ENCODE assay signal across 1 cellular context in genomic region chr15:63524316-63525015, GRCh38.
TF ChIP-seq lines count a peak whose summit lies in the region.

No MANE protein-coding gene starts in this region.

TF ChIP-seq in K562, 482 proteins besides CTCF, POLR2A, EP300 and RAD21 (continued from another document and continues in another):
- no peak for TF ChIP-seq CREB1 (IDR thresholded peaks at IDR 0.05)
- no peak for TF ChIP-seq CREB1 (CRISPR knock-in tag; IDR thresholded peaks at IDR 0.05)
- TF ChIP-seq SETDB1 (IDR thresholded peaks at IDR 0.05; ENCODE audit: low read length), result no peak
- TF ChIP-seq ZNF354B (CRISPR knock-in tag; IDR thresholded peaks at IDR 0.05), result no peak
- TF ChIP-seq MTA1 (IDR thresholded peaks at IDR 0.05; ENCODE audit: borderline replicate concordance), result peak; percentile 59; the same call in 1 of the 2 replicates
- no peak for TF ChIP-seq PREB (CRISPR knock-in tag; IDR thresholded peaks at IDR 0.05)
- TF ChIP-seq, protein P1, sequence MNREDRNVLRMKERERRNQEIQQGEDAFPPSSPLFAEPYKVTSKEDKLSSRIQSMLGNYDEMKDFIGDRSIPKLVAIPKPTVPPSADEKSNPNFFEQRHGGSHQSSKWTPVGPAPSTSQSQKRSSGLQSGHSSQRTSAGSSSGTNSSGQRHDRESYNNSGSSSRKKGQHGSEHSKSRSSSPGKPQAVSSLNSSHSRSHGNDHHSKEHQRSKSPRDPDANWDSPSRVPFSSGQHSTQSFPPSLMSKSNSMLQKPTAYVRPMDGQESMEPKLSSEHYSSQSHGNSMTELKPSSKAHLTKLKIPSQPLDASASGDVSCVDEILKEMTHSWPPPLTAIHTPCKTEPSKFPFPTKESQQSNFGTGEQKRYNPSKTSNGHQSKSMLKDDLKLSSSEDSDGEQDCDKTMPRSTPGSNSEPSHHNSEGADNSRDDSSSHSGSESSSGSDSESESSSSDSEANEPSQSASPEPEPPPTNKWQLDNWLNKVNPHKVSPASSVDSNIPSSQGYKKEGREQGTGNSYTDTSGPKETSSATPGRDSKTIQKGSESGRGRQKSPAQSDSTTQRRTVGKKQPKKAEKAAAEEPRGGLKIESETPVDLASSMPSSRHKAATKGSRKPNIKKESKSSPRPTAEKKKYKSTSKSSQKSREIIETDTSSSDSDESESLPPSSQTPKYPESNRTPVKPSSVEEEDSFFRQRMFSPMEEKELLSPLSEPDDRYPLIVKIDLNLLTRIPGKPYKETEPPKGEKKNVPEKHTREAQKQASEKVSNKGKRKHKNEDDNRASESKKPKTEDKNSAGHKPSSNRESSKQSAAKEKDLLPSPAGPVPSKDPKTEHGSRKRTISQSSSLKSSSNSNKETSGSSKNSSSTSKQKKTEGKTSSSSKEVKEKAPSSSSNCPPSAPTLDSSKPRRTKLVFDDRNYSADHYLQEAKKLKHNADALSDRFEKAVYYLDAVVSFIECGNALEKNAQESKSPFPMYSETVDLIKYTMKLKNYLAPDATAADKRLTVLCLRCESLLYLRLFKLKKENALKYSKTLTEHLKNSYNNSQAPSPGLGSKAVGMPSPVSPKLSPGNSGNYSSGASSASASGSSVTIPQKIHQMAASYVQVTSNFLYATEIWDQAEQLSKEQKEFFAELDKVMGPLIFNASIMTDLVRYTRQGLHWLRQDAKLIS (CRISPR knock-in tag; IDR thresholded peaks at IDR 0.05), result no peak
- TF ChIP-seq RBM22 (IDR thresholded peaks at IDR 0.05; ENCODE audit: low read depth, low read length, poor library complexity, severe bottlenecking), result no peak
- TF ChIP-seq, protein P2, sequence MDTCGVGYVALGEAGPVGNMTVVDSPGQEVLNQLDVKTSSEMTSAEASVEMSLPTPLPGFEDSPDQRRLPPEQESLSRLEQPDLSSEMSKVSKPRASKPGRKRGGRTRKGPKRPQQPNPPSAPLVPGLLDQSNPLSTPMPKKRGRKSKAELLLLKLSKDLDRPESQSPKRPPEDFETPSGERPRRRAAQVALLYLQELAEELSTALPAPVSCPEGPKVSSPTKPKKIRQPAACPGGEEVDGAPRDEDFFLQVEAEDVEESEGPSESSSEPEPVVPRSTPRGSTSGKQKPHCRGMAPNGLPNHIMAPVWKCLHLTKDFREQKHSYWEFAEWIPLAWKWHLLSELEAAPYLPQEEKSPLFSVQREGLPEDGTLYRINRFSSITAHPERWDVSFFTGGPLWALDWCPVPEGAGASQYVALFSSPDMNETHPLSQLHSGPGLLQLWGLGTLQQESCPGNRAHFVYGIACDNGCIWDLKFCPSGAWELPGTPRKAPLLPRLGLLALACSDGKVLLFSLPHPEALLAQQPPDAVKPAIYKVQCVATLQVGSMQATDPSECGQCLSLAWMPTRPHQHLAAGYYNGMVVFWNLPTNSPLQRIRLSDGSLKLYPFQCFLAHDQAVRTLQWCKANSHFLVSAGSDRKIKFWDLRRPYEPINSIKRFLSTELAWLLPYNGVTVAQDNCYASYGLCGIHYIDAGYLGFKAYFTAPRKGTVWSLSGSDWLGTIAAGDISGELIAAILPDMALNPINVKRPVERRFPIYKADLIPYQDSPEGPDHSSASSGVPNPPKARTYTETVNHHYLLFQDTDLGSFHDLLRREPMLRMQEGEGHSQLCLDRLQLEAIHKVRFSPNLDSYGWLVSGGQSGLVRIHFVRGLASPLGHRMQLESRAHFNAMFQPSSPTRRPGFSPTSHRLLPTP (IDR thresholded peaks at IDR 0.05; ENCODE audit: borderline replicate concordance, extremely low read depth, insufficient read length), result no peak
- TF ChIP-seq MEIS2 (IDR thresholded peaks at IDR 0.05; ENCODE audit: partially characterized antibody), result peak; percentile 25
- TF ChIP-seq, protein P3, sequence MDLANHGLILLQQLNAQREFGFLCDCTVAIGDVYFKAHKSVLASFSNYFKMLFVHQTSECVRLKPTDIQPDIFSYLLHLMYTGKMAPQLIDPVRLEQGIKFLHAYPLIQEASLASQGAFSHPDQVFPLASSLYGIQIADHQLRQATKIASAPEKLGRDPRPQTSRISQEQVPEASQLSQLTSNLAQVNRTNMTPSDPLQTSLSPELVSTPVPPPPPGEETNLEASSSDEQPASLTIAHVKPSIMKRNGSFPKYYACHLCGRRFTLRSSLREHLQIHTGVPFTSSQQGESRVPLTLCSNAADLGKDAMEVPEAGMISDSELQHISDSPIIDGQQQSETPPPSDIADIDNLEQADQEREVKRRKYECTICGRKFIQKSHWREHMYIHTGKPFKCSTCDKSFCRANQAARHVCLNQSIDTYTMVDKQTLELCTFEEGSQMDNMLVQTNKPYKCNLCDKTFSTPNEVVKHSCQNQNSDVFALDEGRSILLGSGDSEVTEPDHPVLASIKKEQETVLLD (IDR thresholded peaks at IDR 0.05), result no peak
- TF ChIP-seq POLR2AphosphoS2 (IDR thresholded peaks at IDR 0.05; ENCODE audit: low read length), result no peak
- no peak for TF ChIP-seq STAT6 (CRISPR knock-in tag; IDR thresholded peaks at IDR 0.05)
- TF ChIP-seq, protein P4, sequence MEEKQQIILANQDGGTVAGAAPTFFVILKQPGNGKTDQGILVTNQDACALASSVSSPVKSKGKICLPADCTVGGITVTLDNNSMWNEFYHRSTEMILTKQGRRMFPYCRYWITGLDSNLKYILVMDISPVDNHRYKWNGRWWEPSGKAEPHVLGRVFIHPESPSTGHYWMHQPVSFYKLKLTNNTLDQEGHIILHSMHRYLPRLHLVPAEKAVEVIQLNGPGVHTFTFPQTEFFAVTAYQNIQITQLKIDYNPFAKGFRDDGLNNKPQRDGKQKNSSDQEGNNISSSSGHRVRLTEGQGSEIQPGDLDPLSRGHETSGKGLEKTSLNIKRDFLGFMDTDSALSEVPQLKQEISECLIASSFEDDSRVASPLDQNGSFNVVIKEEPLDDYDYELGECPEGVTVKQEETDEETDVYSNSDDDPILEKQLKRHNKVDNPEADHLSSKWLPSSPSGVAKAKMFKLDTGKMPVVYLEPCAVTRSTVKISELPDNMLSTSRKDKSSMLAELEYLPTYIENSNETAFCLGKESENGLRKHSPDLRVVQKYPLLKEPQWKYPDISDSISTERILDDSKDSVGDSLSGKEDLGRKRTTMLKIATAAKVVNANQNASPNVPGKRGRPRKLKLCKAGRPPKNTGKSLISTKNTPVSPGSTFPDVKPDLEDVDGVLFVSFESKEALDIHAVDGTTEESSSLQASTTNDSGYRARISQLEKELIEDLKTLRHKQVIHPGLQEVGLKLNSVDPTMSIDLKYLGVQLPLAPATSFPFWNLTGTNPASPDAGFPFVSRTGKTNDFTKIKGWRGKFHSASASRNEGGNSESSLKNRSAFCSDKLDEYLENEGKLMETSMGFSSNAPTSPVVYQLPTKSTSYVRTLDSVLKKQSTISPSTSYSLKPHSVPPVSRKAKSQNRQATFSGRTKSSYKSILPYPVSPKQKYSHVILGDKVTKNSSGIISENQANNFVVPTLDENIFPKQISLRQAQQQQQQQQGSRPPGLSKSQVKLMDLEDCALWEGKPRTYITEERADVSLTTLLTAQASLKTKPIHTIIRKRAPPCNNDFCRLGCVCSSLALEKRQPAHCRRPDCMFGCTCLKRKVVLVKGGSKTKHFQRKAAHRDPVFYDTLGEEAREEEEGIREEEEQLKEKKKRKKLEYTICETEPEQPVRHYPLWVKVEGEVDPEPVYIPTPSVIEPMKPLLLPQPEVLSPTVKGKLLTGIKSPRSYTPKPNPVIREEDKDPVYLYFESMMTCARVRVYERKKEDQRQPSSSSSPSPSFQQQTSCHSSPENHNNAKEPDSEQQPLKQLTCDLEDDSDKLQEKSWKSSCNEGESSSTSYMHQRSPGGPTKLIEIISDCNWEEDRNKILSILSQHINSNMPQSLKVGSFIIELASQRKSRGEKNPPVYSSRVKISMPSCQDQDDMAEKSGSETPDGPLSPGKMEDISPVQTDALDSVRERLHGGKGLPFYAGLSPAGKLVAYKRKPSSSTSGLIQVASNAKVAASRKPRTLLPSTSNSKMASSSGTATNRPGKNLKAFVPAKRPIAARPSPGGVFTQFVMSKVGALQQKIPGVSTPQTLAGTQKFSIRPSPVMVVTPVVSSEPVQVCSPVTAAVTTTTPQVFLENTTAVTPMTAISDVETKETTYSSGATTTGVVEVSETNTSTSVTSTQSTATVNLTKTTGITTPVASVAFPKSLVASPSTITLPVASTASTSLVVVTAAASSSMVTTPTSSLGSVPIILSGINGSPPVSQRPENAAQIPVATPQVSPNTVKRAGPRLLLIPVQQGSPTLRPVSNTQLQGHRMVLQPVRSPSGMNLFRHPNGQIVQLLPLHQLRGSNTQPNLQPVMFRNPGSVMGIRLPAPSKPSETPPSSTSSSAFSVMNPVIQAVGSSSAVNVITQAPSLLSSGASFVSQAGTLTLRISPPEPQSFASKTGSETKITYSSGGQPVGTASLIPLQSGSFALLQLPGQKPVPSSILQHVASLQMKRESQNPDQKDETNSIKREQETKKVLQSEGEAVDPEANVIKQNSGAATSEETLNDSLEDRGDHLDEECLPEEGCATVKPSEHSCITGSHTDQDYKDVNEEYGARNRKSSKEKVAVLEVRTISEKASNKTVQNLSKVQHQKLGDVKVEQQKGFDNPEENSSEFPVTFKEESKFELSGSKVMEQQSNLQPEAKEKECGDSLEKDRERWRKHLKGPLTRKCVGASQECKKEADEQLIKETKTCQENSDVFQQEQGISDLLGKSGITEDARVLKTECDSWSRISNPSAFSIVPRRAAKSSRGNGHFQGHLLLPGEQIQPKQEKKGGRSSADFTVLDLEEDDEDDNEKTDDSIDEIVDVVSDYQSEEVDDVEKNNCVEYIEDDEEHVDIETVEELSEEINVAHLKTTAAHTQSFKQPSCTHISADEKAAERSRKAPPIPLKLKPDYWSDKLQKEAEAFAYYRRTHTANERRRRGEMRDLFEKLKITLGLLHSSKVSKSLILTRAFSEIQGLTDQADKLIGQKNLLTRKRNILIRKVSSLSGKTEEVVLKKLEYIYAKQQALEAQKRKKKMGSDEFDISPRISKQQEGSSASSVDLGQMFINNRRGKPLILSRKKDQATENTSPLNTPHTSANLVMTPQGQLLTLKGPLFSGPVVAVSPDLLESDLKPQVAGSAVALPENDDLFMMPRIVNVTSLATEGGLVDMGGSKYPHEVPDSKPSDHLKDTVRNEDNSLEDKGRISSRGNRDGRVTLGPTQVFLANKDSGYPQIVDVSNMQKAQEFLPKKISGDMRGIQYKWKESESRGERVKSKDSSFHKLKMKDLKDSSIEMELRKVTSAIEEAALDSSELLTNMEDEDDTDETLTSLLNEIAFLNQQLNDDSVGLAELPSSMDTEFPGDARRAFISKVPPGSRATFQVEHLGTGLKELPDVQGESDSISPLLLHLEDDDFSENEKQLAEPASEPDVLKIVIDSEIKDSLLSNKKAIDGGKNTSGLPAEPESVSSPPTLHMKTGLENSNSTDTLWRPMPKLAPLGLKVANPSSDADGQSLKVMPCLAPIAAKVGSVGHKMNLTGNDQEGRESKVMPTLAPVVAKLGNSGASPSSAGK (IDR thresholded peaks at IDR 0.05), result peak; percentile 46; the same call in 1 of the 2 replicates
- TF ChIP-seq ETV6 (IDR thresholded peaks at IDR 0.05; ENCODE audit: borderline replicate concordance in 1 of 2, low read depth in 2 of 2, low read length in 1 of 2), result no peak
- TF ChIP-seq ETV6 (CRISPR knock-in tag; IDR thresholded peaks at IDR 0.05; ENCODE audit: borderline replicate concordance), result no peak
- TF ChIP-seq HNRNPLL (IDR thresholded peaks at IDR 0.05; ENCODE audit: low read depth, low read length, poor library complexity, severe bottlenecking), result no peak
- TF ChIP-seq SRF (CRISPR knock-in tag; IDR thresholded peaks at IDR 0.05), result no peak
- no peak for TF ChIP-seq TSC22D4 (tag; IDR thresholded peaks at IDR 0.05)
- TF ChIP-seq, protein P5, sequence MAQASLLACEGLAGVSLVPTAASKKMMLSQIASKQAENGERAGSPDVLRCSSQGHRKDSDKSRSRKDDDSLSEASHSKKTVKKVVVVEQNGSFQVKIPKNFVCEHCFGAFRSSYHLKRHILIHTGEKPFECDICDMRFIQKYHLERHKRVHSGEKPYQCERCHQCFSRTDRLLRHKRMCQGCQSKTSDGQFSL (CRISPR knock-in tag; IDR thresholded peaks at IDR 0.05), result no peak
- TF ChIP-seq, protein P5 (tag; IDR thresholded peaks at IDR 0.05), result 0 out of 4 replicates have a peak, but pooled peaks of 1 of the 2 experiments have one; percentile 42
- TF ChIP-seq KDM5B (IDR thresholded peaks at IDR 0.05; ENCODE audit: insufficient replicate concordance, low read depth, low read length), result no peak
- TF ChIP-seq ZNF3 (CRISPR knock-in tag; IDR thresholded peaks at IDR 0.05), result no peak
- no peak for TF ChIP-seq CHCHD3 (CRISPR knock-in tag; IDR thresholded peaks at IDR 0.05)
- TF ChIP-seq KHSRP (IDR thresholded peaks at IDR 0.05), result no peak
- TF ChIP-seq C11orf30 (IDR thresholded peaks at IDR 0.05; ENCODE audit: low read depth), result no peak; the same call in 1 of the 2 replicates
- TF ChIP-seq TCF15 (CRISPR knock-in tag; IDR thresholded peaks at IDR 0.05), result 0 out of 2 replicates have a peak, but pooled peaks have one; percentile 4
